In the genomic region with DNA sequence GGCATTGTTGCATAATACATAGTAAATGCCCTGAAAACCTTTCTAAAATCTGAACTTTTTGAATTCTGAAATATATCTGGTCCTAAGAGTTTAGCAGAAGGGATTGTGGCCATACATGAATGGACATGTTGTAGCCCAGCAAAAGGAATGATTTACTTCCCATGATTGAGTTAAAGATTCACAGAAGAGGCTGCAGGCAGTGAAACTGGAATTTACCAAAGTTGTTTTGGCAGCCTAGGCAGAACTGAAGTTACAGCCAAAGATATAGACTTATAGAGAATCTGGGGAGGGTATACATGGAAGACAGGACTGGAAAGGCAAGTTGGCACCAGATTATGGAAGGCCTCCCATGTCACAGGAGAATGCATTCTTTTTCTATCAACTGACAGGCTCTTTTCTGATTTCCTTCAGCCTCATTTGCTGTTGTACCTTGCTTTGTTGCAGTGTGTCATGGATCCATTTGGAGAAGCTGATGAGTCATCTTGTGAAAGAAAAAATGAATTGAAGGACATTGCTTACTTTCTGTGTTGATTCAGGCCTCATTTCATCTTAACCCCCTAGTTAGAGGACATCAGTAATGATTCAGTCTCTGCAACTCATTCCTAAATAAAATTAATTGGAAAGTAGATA, we compare ENCODE assay signal across 14 cellular contexts.
A peak's percentile ranks its signal among the peaks of the same experiment; 100 is the strongest.
DNase-seq lines count a peak whose midpoint lies in the region; FAIRE-seq and TF ChIP-seq lines count a peak whose summit lies in the region.
"Had no signal": no experiment of that assay in that cellular context is flagged by ENCODE, and none has a peak within 500 bp of the region (broad histone marks: within the 10 kb centered on the region; RNA-seq: fewer than 3 reads in every experiment).

No MANE protein-coding gene starts in this region.

- FAIRE-seq in RCC 7860 (lab: Jason Lieb, UNC): peak; percentile 89
- FAIRE-seq: A204.1, H1 had no signal

- H3K27ac Mint-ChIP-seq in activated naive CD4-positive, alpha-beta T cell treated with anti-CD3 and anti-CD28 coated beads, Interleukin-2, amount 10 ng/mL, durations not matched to agents 7 days and 5 days: no peak overlapping the region

- H3K4me1 Mint-ChIP-seq in activated naive CD4-positive, alpha-beta T cell treated with anti-CD3 and anti-CD28 coated beads, Interleukin-2, amount 10 ng/mL, durations not matched to agents 7 days and 5 days: no peaks in the 10 kb centered on the region

- no peak for TF ChIP-seq CTCF in fibroblast of mammary gland (conservative IDR thresholded peaks at IDR 0.05; ENCODE audit: control insufficient read depth, insufficient read depth, low read depth, low read length)

- CTCF ChIA-PET in activated naive CD4-positive, alpha-beta T cell treated with anti-CD3 and anti-CD28 coated beads, Interleukin-2, amount 10 ng/mL, durations not matched to agents 7 days and 5 days (lab: Charles Lee): no interaction called here

- H3K36me3 Mint-ChIP-seq in activated naive CD4-positive, alpha-beta T cell treated with anti-CD3 and anti-CD28 coated beads, Interleukin-2, amount 10 ng/mL, durations not matched to agents 7 days and 5 days: no peaks in the 10 kb centered on the region

- no peak overlapping the region for H3K4me3 Mint-ChIP-seq in activated naive CD4-positive, alpha-beta T cell treated with anti-CD3 and anti-CD28 coated beads, Interleukin-2, amount 10 ng/mL, durations not matched to agents 7 days and 5 days
- H3K4me3 Mint-ChIP-seq: neural crest cell had no signal

- H3K27me3 Mint-ChIP-seq in activated naive CD4-positive, alpha-beta T cell treated with anti-CD3 and anti-CD28 coated beads, Interleukin-2, amount 10 ng/mL, durations not matched to agents 7 days and 5 days: no peaks in the 10 kb centered on the region

- no peaks in the 10 kb centered on the region for H3K9me3 Mint-ChIP-seq in activated naive CD4-positive, alpha-beta T cell treated with anti-CD3 and anti-CD28 coated beads, Interleukin-2, amount 10 ng/mL, durations not matched to agents 7 days and 5 days
- H3K9me3 Mint-ChIP-seq: neural crest cell had no signal

- H3K4me3 ChIP-seq in fibroblast of mammary gland (ENCODE audit: control insufficient read depth, low read depth, low read length): no peak overlapping the region
- H3K4me3 ChIP-seq: coronary artery, Peyer's patch had no signal

- DNase-seq in NCI-H1105 treated with DMSO at 0.1 percent for 48 hours (lab: John Stamatoyannopoulos, UW) (peak; percentile 18), NCI-H1105 (lab: John Stamatoyannopoulos, UW) (no peak), RCC 7860 (ENCODE audit: low spot score) (peak; percentile 69), fibroblast of mammary gland (ENCODE audit: low read depth) (peak; percentile 67), retina (peak; percentile 39), MV-4-11 (lab: John Stamatoyannopoulos, UW) (no peak), DMS153 treated with DMSO at 0.1 percent for 48 hours (lab: John Stamatoyannopoulos, UW; ENCODE audit: unreplicated experiment) (no peak)
- no peak for DNase-seq in activated naive CD4-positive, alpha-beta T cell treated with anti-CD3 and anti-CD28 coated beads, Interleukin-2, amount 10 ng/mL, durations not matched to agents 7 days and 5 days
- DNase-seq: GF-D8, Peyer's patch had no signal

Comparison
In these comparisons a context has a peak if more than half of its experiments do, and no peak if none do; other contexts are left out.
1. DNase-seq: peak in NCI-H1105 treated with DMSO at 0.1 percent for 48 hours (single experiment), RCC 7860 (single experiment), fibroblast of mammary gland (single experiment) and retina (single experiment); none in NCI-H1105 (single experiment), MV-4-11 (single experiment), DMS153 treated with DMSO at 0.1 percent for 48 hours (single experiment) and activated naive CD4-positive, alpha-beta T cell treated with anti-CD3 and anti-CD28 coated beads, Interleukin-2, amount 10 ng/mL, durations not matched to agents 7 days and 5 days (single experiment).